ENCODE assay signal across 13 cellular contexts in the genomic region with DNA sequence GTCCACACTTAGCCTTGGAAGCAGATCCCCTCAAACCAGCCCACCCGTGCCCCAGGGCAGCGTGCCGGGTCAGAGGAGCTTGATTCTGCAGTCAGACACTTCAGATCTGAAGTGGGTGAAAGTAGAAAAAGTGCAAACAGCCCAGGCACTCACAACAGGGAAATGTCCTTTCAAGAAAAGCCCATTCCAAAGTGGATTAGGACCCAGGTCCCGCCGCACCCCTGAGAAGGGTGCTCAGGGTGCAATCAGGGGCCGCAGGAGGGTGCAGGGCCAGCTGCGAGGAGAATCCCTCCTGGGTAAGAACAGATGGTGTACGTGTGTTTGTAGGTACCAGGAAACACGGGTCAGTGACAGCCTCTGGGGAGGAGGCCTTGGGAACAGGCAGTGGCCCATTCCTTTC. TPM values are rescaled to one million over a fixed set of nuclear protein-coding genes. Genes with fewer than 3 reads are reported as not detected.
"Had no signal": no experiment of that assay in that cellular context is flagged by ENCODE, and none has a peak within 500 bp of the region (broad histone marks: within the 10 kb centered on the region; RNA-seq: fewer than 3 reads in every experiment).

No MANE protein-coding gene starts in this region.

- DNase-seq: activated CD4-positive, alpha-beta memory T cell treated with anti-CD3 and anti-CD28 coated beads for 36 hours; activated naive CD4-positive, alpha-beta T cell treated with anti-CD3 and anti-CD28 coated beads, Interleukin-2, amount 50 U/mL, for 16 hours; activated T-cell treated with anti-CD3 and anti-CD28 coated beads, Interleukin-2, amount 50 U/mL, for 24 hours; effector memory CD4-positive, alpha-beta T cell; foreskin fibroblast; kidney glomerular epithelial cell; midbrain; retina had no signal

- H3K9me3 Mint-ChIP-seq: activated CD4-positive, alpha-beta memory T cell treated with anti-CD3 and anti-CD28 coated beads for 36 hours; activated T-cell treated with anti-CD3 and anti-CD28 coated beads, Interleukin-2, amount 50 U/mL, for 24 hours; dendritic cell treated with granulocyte-macrophage colony-stimulating factor and Interleukin-4, amounts not matched to agents 40 ng/mL and 50 ng/mL, for 4 days; stimulated activated memory B cell treated with anti-CD40 and anti-IgM and Interleukin-4, amounts not matched to agents 10 μg/mL and 1 μg/mL and 100 μg/mL, for 72 hours had no signal

- H3K4me3 Mint-ChIP-seq: activated CD4-positive, alpha-beta memory T cell treated with anti-CD3 and anti-CD28 coated beads for 36 hours; activated T-cell treated with anti-CD3 and anti-CD28 coated beads, Interleukin-2, amount 50 U/mL, for 24 hours; dendritic cell treated with granulocyte-macrophage colony-stimulating factor and Interleukin-4, amounts not matched to agents 40 ng/mL and 50 ng/mL, for 4 days; stimulated activated memory B cell treated with anti-CD40 and anti-IgM and Interleukin-4, amounts not matched to agents 10 μg/mL and 1 μg/mL and 100 μg/mL, for 72 hours had no signal

- H3K9ac ChIP-seq: parathyroid adenoma had no signal

- H3K4me1 ChIP-seq: parathyroid adenoma, tibial nerve had no signal

- H3K36me3 Mint-ChIP-seq: activated CD4-positive, alpha-beta memory T cell treated with anti-CD3 and anti-CD28 coated beads for 36 hours; stimulated activated memory B cell treated with anti-CD40 and anti-IgM and Interleukin-4, amounts not matched to agents 10 μg/mL and 1 μg/mL and 100 μg/mL, for 72 hours had no signal

- H3K4me3 ChIP-seq: tibial nerve had no signal

- H3K27ac ChIP-seq: parathyroid adenoma, tibial nerve had no signal

- ATAC-seq: stimulated activated memory B cell treated with anti-CD40 and anti-IgM and Interleukin-4, amounts not matched to agents 10 μg/mL and 1 μg/mL and 100 μg/mL, for 72 hours had no signal

- H3K9me3 ChIP-seq: tibial nerve had no signal

- H3K36me3 ChIP-seq: tibial nerve had no signal

- H3K27ac Mint-ChIP-seq: activated CD4-positive, alpha-beta memory T cell treated with anti-CD3 and anti-CD28 coated beads for 36 hours; activated T-cell treated with anti-CD3 and anti-CD28 coated beads, Interleukin-2, amount 50 U/mL, for 24 hours; dendritic cell treated with granulocyte-macrophage colony-stimulating factor and Interleukin-4, amounts not matched to agents 40 ng/mL and 50 ng/mL, for 4 days; stimulated activated memory B cell treated with anti-CD40 and anti-IgM and Interleukin-4, amounts not matched to agents 10 μg/mL and 1 μg/mL and 100 μg/mL, for 72 hours had no signal

RNA-seq across cellular contexts. Expression of a gene that starts 17.7 kb away (rescaled TPM):
- total RNA-seq: subcutaneous adipose tissue had no signal
